25 cellular contexts compared by ENCODE assay signal in genomic region chr10:20105236-20105635, GRCh38.
DNase-seq lines count a peak whose midpoint lies in the region; ATAC-seq, FAIRE-seq and TF ChIP-seq lines count a peak whose summit lies in the region.
"Had no signal": no experiment of that assay in that cellular context is flagged by ENCODE, and none has a peak within 500 bp of the region (broad histone marks: within the 10 kb centered on the region; RNA-seq: fewer than 3 reads in every experiment).

No MANE protein-coding gene starts in this region.

- no peaks in the 10 kb centered on the region for H4K20me1 ChIP-seq in IMR-90 (ENCODE audit: insufficient read depth, low read length)
- H4K20me1 ChIP-seq: BLaER1 had no signal

- no peak for TF ChIP-seq RAD21 in IMR-90 (IDR thresholded peaks at IDR 0.05; ENCODE audit: low read length)

- H3K4ac ChIP-seq in IMR-90 (ENCODE audit: low read depth, low read length) (peak overlapping the region; percentile 89), mesenchymal stem cell (ENCODE audit: low read depth in 1 of 2, low read length in 2 of 2) (peak overlapping the region; percentile 47 to 91)

- BruUV-seq in IMR-90 (replicated peaks; lab: Mats Ljungman, UMichigan): no TSS peak

- no peak for TF ChIP-seq POLR2A in IMR-90 (IDR thresholded peaks at IDR 0.05; ENCODE audit: low read depth, low read length)

- CTCF ChIA-PET in IMR-90 (lab: Yijun Ruan, JAX): no interaction called here

- no peak overlapping the region for H2AFZ ChIP-seq in IMR-90 (replicated peaks; ENCODE audit: low read length, poor library complexity)
- no peak overlapping the region for H2AFZ ChIP-seq in mesenchymal stem cell (ENCODE audit: low read depth, low read length)
- H2AFZ ChIP-seq: neural progenitor cell had no signal

- H3K4me3 ChIP-seq in IMR-90 (ENCODE audit: insufficient read depth, low read depth, low read length): no peak overlapping the region
- H3K4me3 ChIP-seq in bronchial epithelial cell (ENCODE audit: low read depth, low read length): no peak overlapping the region
- H3K4me3 ChIP-seq in mesenchymal stem cell (ENCODE audit: insufficient read depth in 1 of 2, low read depth in 1 of 2, low read length in 2 of 2): no peak overlapping the region
- H3K4me3 ChIP-seq: BLaER1, lower lobe of right lung, neural progenitor cell had no signal

- in situ Hi-C loops in IMR-90 (cut with MboI; ENCODE audit: low sequenced_read_pairs): no loop called here

- peak overlapping the region; percentile 62; the same call in 1 of the 2 replicates for H4K5ac ChIP-seq in IMR-90 (ENCODE audit: low read depth, low read length)

- H3K4me2 ChIP-seq in IMR-90 (ENCODE audit: low read depth, low read length) (no peak overlapping the region), mesenchymal stem cell (ENCODE audit: low read length, poor library complexity, severe bottlenecking) (no peak overlapping the region)
- H3K4me2 ChIP-seq: BLaER1, neural progenitor cell had no signal

- DNase-seq in A172 (ENCODE audit: low spot score): peak; percentile 2
- DNase-seq in IMR-90: peak; percentile 31
- DNase-seq in bronchial epithelial cell (ENCODE audit: low read depth): peak; percentile 7
- DNase-seq in mesenchymal stem cell: peak; percentile 85
- no peak for DNase-seq in nucleus accumbens (lab: John Stamatoyannopoulos, UW)
- DNase-seq in D721Med (ENCODE audit: insufficient read length, low spot score): no peak
- DNase-seq: activated CD4-positive, alpha-beta T cell treated with anti-CD3 and anti-CD28 coated beads, Interleukin-2, amount 50 U/mL, for 4 hours; activated effector memory CD4-positive, alpha-beta T cell treated with anti-CD3 and anti-CD28 coated beads, Interleukin-2, amount 50 U/mL, for 16 hours; caudate nucleus; foreskin fibroblast; GF-D8; HFFc6; lower lobe of right lung; NCI-H1092; NCI-H187 treated with DMSO at 0.1 percent for 48 hours; NCI-H774; stimulated activated CD4-positive, alpha-beta T cell treated with anti-CD3 and anti-CD28 coated beads, Interleukin-2, amount 100 ng/mL, for 48 hours; stimulated activated naive CD4-positive, alpha-beta T cell treated with Interleukin-2 at 50 U/mL for 16 hours; T1000 had no signal

- H3K79me1 ChIP-seq in IMR-90 (ENCODE audit: low read depth in 1 of 2, low read length in 2 of 2) (no peaks in the 10 kb centered on the region), mesenchymal stem cell (replicated peaks; ENCODE audit: low read length, poor library complexity, severe bottlenecking) (no peaks in the 10 kb centered on the region)

- H3K36me3 ChIP-seq in IMR-90 (ENCODE audit: control insufficient read depth, insufficient read depth, low read length) (no peaks in the 10 kb centered on the region), bronchial epithelial cell (ENCODE audit: control insufficient read depth, insufficient read depth, low read length) (no peaks in the 10 kb centered on the region), mesenchymal stem cell (ENCODE audit: control insufficient read depth in 1 of 2, insufficient read depth in 2 of 2, low read depth in 1 of 2, low read length in 2 of 2) (no peaks in the 10 kb centered on the region)
- H3K36me3 ChIP-seq: BLaER1, lower lobe of right lung, neural progenitor cell had no signal

- ATAC-seq in IMR-90 (ENCODE audit: low read depth): peak; percentile 5; the same call in 1 of the 2 replicates
- ATAC-seq in HG02973 (IDR thresholded peaks at IDR 0.05; ENCODE audit: unreplicated experiment): no peak
- no peak for ATAC-seq in HG02571 (IDR thresholded peaks at IDR 0.05; ENCODE audit: unreplicated experiment)
- ATAC-seq: lower lobe of right lung, WTC11 had no signal

- intact Hi-C loops in IMR-90 (cut with micrococcal nuclease): loop anchor here (5.0 kb wide), 1 partner anchor 288 kb away; the partner anchor contains the start of gene PLXDC2

- no peak overlapping the region for H2AK9ac ChIP-seq in IMR-90 (replicated peaks; ENCODE audit: low read depth, low read length, poor library complexity)

- H3K9me3 ChIP-seq in IMR-90 (ENCODE audit: control insufficient read depth, insufficient read depth, low read length) (no peaks in the 10 kb centered on the region), mesenchymal stem cell (ENCODE audit: control insufficient read depth, low read length) (no peaks in the 10 kb centered on the region)
- H3K9me3 ChIP-seq: BLaER1, lower lobe of right lung had no signal

- H2AK5ac ChIP-seq in IMR-90 (ENCODE audit: low read depth, low read length): peak overlapping the region; percentile 82
- H2AK5ac ChIP-seq in mesenchymal stem cell (ENCODE audit: low read length, severe bottlenecking): peak overlapping the region; percentile 90

- FAIRE-seq in bronchial epithelial cell (lab: Jason Lieb, UNC) (no peak), D721Med (lab: Jason Lieb, UNC) (no peak)
- FAIRE-seq: endothelial cell of umbilical vein had no signal

- peak overlapping the region; percentile 78; the same call in 1 of the 2 replicates for H3K56ac ChIP-seq in IMR-90 (ENCODE audit: extremely low read depth, insufficient read depth, low read length)

- H3K4me1 ChIP-seq in IMR-90 (ENCODE audit: control insufficient read depth, insufficient read depth, low read length) (peaks cover 7% of the 10 kb centered on the region), mesenchymal stem cell (ENCODE audit: control insufficient read depth, insufficient read depth, low read depth, low read length) (peaks cover 4% of the 10 kb centered on the region)
- H3K4me1 ChIP-seq: BLaER1, neural progenitor cell had no signal

- no peaks in the 10 kb centered on the region for H3K27me3 ChIP-seq in IMR-90 (ENCODE audit: control insufficient read depth, insufficient read depth, low read length)
- no peaks in the 10 kb centered on the region for H3K27me3 ChIP-seq in bronchial epithelial cell (ENCODE audit: control insufficient read depth, insufficient read depth, low read length)
- H3K27me3 ChIP-seq in mesenchymal stem cell (ENCODE audit: control insufficient read depth in 1 of 2, insufficient read depth in 1 of 2, low read length in 2 of 2): no peaks in the 10 kb centered on the region
- H3K27me3 ChIP-seq: BLaER1, neural progenitor cell had no signal

- H3K9me1 ChIP-seq in IMR-90 (ENCODE audit: insufficient read depth, low read length): peaks cover 4% of the 10 kb centered on the region; the same call in 1 of the 2 replicates

- peak overlapping the region; percentile 82 for H4K91ac ChIP-seq in IMR-90 (ENCODE audit: insufficient read depth, low read depth, low read length)
- peak overlapping the region; percentile 89 for H4K91ac ChIP-seq in mesenchymal stem cell (ENCODE audit: low read length)

- H3K9ac ChIP-seq in IMR-90 (ENCODE audit: low read depth, low read length) (no peak overlapping the region), mesenchymal stem cell (ENCODE audit: low read length) (no peak overlapping the region)
- H3K9ac ChIP-seq: BLaER1, neural progenitor cell had no signal

- dilution Hi-C loops in IMR-90 (cut with HindIII; ENCODE audit: low sequenced_read_pairs, unreplicated experiment): no loop called here

- peak overlapping the region; percentile 89 for H3K27ac ChIP-seq in IMR-90 (ENCODE audit: insufficient read depth, low read length)
- peak overlapping the region; percentile 95 for H3K27ac ChIP-seq in mesenchymal stem cell (ENCODE audit: low read length, poor library complexity, severe bottlenecking)
- H3K27ac ChIP-seq: BLaER1, lower lobe of right lung, neural progenitor cell had no signal

- H3K14ac ChIP-seq in IMR-90 (replicated peaks; ENCODE audit: low read depth, low read length): no peak overlapping the region; the same call in 1 of the 2 replicates
- H3K14ac ChIP-seq in mesenchymal stem cell (ENCODE audit: low read length in 2 of 2): no peak overlapping the region

- peak overlapping the region in 1 of 2 experiments; percentile 37 for H2BK12ac ChIP-seq in mesenchymal stem cell (ENCODE audit: low read length in 2 of 2)

- POLR2A ChIA-PET in IMR-90 (lab: Charles Lee; ENCODE audit: unreplicated experiment): no interaction called here

- H2BK15ac ChIP-seq in IMR-90 (ENCODE audit: low read depth, low read length) (no peak overlapping the region), mesenchymal stem cell (ENCODE audit: low read depth, poor library complexity, severe bottlenecking) (no peak overlapping the region)

- H4K8ac ChIP-seq in IMR-90 (ENCODE audit: low read depth in 2 of 2, low read length in 2 of 2) (peak overlapping the region; percentile 12 to 86; a peak in 2 of 4 replicates), mesenchymal stem cell (ENCODE audit: low read length) (peak overlapping the region; percentile 82)

- TF ChIP-seq CTCF in IMR-90 (conservative IDR thresholded peaks at IDR 0.05; ENCODE audit: low read depth, low read length): no peak
- no peak for TF ChIP-seq CTCF in bronchial epithelial cell (IDR thresholded peaks at IDR 0.05; ENCODE audit: insufficient read depth, low read length, severe bottlenecking)
- TF ChIP-seq CTCF in D721Med (IDR thresholded peaks at IDR 0.05; ENCODE audit: insufficient read depth, missing control alignments): no peak

- H3K18ac ChIP-seq in IMR-90 (ENCODE audit: low read depth, low read length) (peak overlapping the region; percentile 42; the same call in 1 of the 2 replicates), mesenchymal stem cell (ENCODE audit: low read depth in 1 of 2, low read length in 2 of 2) (peak overlapping the region; percentile 58 to 94)

- peak overlapping the region; percentile 90 for H2BK5ac ChIP-seq in IMR-90 (ENCODE audit: low read depth, low read length, poor library complexity, severe bottlenecking)
- H2BK5ac ChIP-seq in mesenchymal stem cell (ENCODE audit: low read depth, low read length, poor library complexity, severe bottlenecking): peak overlapping the region; percentile 94

- H2BK120ac ChIP-seq in IMR-90 (ENCODE audit: low read depth, low read length) (peak overlapping the region; percentile 88), mesenchymal stem cell (ENCODE audit: low read depth, low read length) (peak overlapping the region; percentile 85)

- peak overlapping the region; percentile 93 for H2BK20ac ChIP-seq in IMR-90 (ENCODE audit: low read depth, low read length)

- peak overlapping the region; percentile 60; the same call in 1 of the 2 replicates for H3K23ac ChIP-seq in IMR-90 (ENCODE audit: low read depth, low read length)
- H3K23ac ChIP-seq in mesenchymal stem cell (ENCODE audit: low read length in 2 of 2): no peak overlapping the region

- no CpG with 5 or more reads among the region's 3 CpGs for WGBS in IMR-90 (ENCODE audit: extremely low coverage in 2 of 2, insufficient read length in 1 of 2), 2 experiments
- 52% methylated on average over 3 of the region's 3 CpGs for WGBS in mesenchymal stem cell

TF ChIP-seq in IMR-90, 13 proteins besides CTCF, POLR2A, EP300 and RAD21:
- TF ChIP-seq USF2 (IDR thresholded peaks at IDR 0.05; ENCODE audit: low read depth, low read length) (no peak), CEBPB (IDR thresholded peaks at IDR 0.05; ENCODE audit: low read depth, low read length) (peak; percentile 84)

Comparison
In these comparisons a context has a peak if more than half of its experiments do, and no peak if none do; other contexts are left out.
1. DNase-seq: peak in A172 (single experiment), IMR-90 (single experiment), bronchial epithelial cell (single experiment) and mesenchymal stem cell (single experiment); none in nucleus accumbens (0 of 56) and D721Med (single experiment).